1 cellular context compared by ENCODE assay signal in the genomic region with DNA sequence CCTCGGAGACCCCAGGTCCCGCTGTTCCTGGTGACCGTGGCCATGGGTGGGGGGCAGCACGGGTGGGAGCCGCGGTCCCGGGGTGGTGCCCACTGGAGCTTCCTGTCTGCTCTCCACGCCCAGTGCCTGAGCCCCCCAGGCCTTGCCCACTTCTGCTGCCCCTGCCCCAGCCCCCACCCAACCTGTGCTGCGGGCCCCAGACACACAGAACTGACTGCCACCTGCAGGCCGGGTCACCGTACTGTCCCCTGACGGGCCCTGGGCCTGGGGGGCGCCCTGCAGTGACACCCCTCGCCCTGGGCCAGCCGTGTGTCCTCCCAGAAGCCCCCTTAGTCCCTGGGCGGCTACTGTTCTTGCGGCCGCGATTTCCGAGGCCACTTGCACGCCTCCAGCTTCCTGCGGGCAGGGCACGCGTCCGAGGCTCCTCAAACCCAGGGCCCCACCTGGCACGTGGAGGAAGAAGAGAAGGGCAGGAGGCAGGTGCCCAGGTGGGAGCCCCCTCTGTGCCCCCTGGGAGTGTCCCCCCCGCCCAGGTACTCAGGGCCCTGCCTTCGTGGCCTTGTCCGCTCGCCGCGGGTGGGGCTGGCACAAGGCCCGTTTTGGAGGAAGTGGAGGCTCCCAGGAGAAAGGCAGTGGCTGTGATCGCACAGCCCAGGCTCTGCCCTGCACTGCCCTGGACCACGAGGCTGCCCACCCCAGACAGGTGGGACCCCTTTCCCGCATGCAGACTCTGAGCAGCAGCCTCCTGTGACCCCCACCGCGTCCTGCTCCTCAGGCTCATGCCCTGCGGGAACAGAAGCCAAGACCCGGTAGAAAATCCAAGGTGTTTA.
TF ChIP-seq lines count a peak whose summit lies in the region.

No MANE protein-coding gene starts in this region.

TF ChIP-seq in K562, 482 proteins besides CTCF, POLR2A, EP300 and RAD21:
- TF ChIP-seq CHD4 (IDR thresholded peaks at IDR 0.05; ENCODE audit: insufficient read depth, insufficient replicate concordance, low read depth, low read length, poor library complexity, severe bottlenecking) (no peak), NFIC (IDR thresholded peaks at IDR 0.05) (0 out of 2 replicates have a peak, but pooled peaks have one; percentile 8), POLR2G (IDR thresholded peaks at IDR 0.05; ENCODE audit: low read depth, low read length) (peak; percentile 11; the same call in 1 of the 2 replicates), ZBTB33 (CRISPR knock-in tag; IDR thresholded peaks at IDR 0.05) (peak; percentile 31; the same call in 1 of the 2 replicates), ZBTB7A (IDR thresholded peaks at IDR 0.05; ENCODE audit: borderline replicate concordance, control insufficient read depth, low read depth, low read length) (0 out of 2 replicates have a peak, but pooled peaks have one; percentile 23), HNRNPL (IDR thresholded peaks at IDR 0.05; ENCODE audit: low read depth, low read length) (no peak)
